In the genomic region with DNA sequence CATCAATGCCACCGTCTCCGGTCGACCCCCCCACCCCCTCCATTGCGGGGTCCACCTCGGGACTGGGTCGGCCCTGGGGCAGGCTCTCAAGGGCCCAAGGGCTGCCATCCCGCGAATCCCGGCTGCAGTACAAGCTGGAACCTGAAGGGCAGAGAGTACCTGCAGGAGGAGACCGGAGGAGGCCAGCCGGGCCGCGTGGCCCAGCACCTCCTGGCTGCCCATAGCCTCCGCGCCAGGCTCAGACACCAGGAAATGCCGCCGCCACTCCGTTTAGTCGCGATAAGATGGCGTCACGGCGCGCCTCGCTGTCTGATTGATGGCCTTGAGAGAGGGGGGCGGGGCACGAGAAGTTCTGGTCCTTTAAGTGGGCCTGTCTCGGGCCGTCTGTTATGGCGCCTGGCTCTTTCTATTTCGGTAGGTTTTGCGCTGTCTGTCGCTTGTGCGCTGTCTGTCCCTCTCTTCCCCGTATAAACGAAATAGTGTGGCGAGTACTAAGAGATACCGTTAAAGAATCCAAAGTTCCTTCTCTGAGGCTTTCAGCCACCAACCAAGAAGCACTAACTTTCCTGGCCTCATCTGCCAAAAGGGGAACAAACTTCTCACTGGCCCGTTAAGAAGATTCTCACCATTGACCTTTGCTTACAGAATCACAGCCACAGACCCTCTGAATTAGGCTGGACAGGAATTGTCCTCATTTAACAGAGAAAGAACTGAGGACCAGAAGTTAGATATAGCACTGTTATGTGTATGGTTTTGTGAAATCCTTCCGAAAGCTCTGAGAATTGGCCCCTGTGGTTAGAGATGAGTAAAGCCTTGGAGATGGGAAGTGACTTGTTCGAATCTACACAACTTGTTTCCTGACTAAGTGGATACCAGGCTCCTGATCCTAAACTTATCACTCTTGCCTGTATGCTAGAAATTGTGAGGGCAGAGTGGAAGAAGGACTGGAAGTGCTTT, we compare ENCODE assay signal across 1 cellular context.
A peak's percentile ranks its signal among the peaks of the same experiment; 100 is the strongest.
TF ChIP-seq lines count a peak whose summit lies in the region.

A gene with protein sequence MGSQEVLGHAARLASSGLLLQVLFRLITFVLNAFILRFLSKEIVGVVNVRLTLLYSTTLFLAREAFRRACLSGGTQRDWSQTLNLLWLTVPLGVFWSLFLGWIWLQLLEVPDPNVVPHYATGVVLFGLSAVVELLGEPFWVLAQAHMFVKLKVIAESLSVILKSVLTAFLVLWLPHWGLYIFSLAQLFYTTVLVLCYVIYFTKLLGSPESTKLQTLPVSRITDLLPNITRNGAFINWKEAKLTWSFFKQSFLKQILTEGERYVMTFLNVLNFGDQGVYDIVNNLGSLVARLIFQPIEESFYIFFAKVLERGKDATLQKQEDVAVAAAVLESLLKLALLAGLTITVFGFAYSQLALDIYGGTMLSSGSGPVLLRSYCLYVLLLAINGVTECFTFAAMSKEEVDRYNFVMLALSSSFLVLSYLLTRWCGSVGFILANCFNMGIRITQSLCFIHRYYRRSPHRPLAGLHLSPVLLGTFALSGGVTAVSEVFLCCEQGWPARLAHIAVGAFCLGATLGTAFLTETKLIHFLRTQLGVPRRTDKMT (minus strand): TSS at position 257 of the 957 bp plus-strand sequence. CDS start 35 bp downstream, at position 222.

TF ChIP-seq in HepG2, 621 proteins besides CTCF, POLR2A, EP300 and RAD21 (continued from another document and continues in another):
- TF ChIP-seq ZNF639 (CRISPR knock-in tag; conservative IDR thresholded peaks at IDR 0.05) (0 out of 2 replicates have a peak, but pooled peaks have one; percentile 52), ZNF670 (CRISPR knock-in tag; IDR thresholded peaks at IDR 0.05; ENCODE audit: borderline replicate concordance) (peak; percentile 68; the same call in 1 of the 2 replicates), ZNF460 (CRISPR knock-in tag; IDR thresholded peaks at IDR 0.05; ENCODE audit: borderline replicate concordance) (no peak), SYNCRIP (IDR thresholded peaks at IDR 0.05; ENCODE audit: insufficient read depth, low read depth, low read length) (no peak), MEIS2 (CRISPR knock-in tag; IDR thresholded peaks at IDR 0.05) (peak; percentile 73), ZNF510 (CRISPR knock-in tag; IDR thresholded peaks at IDR 0.05; ENCODE audit: low read depth) (peak; percentile 48; the same call in 1 of the 2 replicates), CBX1 (IDR thresholded peaks at IDR 0.05; ENCODE audit: low read depth) (peak; percentile 78), SNAPC4 (CRISPR knock-in tag; IDR thresholded peaks at IDR 0.05) (0 out of 2 replicates have a peak, but pooled peaks have one; percentile 38), ETV5 (CRISPR knock-in tag; IDR thresholded peaks at IDR 0.05; ENCODE audit: borderline replicate concordance) (peak; percentile 72), RELA (CRISPR knock-in tag; IDR thresholded peaks at IDR 0.05) (no peak), KAT7 (CRISPR knock-in tag; IDR thresholded peaks at IDR 0.05; ENCODE audit: borderline replicate concordance) (peak; percentile 60; the same call in 1 of the 2 replicates), ZNF570 (CRISPR knock-in tag; IDR thresholded peaks at IDR 0.05; ENCODE audit: borderline replicate concordance) (no peak), SIX1 (CRISPR knock-in tag; IDR thresholded peaks at IDR 0.05; ENCODE audit: borderline replicate concordance) (0 out of 2 replicates have a peak, but pooled peaks have one; percentile 22)
- TF ChIP-seq, protein P1, sequence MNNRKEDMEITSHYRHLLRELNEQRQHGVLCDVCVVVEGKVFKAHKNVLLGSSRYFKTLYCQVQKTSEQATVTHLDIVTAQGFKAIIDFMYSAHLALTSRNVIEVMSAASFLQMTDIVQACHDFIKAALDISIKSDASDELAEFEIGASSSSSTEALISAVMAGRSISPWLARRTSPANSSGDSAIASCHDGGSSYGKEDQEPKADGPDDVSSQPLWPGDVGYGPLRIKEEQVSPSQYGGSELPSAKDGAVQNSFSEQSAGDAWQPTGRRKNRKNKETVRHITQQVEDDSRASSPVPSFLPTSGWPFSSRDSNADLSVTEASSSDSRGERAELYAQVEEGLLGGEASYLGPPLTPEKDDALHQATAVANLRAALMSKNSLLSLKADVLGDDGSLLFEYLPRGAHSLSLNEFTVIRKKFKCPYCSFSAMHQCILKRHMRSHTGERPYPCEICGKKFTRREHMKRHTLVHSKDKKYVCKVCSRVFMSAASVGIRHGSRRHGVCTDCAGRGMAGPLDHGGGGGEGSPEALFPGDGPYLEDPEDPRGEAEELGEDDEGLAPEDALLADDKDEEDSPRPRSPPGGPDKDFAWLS (CRISPR knock-in tag; IDR thresholded peaks at IDR 0.05; ENCODE audit: borderline replicate concordance), result no peak
- TF ChIP-seq, protein P2, sequence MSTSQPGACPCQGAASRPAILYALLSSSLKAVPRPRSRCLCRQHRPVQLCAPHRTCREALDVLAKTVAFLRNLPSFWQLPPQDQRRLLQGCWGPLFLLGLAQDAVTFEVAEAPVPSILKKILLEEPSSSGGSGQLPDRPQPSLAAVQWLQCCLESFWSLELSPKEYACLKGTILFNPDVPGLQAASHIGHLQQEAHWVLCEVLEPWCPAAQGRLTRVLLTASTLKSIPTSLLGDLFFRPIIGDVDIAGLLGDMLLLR (CRISPR knock-in tag; IDR thresholded peaks at IDR 0.05), result peak; percentile 79
- TF ChIP-seq, protein P3, sequence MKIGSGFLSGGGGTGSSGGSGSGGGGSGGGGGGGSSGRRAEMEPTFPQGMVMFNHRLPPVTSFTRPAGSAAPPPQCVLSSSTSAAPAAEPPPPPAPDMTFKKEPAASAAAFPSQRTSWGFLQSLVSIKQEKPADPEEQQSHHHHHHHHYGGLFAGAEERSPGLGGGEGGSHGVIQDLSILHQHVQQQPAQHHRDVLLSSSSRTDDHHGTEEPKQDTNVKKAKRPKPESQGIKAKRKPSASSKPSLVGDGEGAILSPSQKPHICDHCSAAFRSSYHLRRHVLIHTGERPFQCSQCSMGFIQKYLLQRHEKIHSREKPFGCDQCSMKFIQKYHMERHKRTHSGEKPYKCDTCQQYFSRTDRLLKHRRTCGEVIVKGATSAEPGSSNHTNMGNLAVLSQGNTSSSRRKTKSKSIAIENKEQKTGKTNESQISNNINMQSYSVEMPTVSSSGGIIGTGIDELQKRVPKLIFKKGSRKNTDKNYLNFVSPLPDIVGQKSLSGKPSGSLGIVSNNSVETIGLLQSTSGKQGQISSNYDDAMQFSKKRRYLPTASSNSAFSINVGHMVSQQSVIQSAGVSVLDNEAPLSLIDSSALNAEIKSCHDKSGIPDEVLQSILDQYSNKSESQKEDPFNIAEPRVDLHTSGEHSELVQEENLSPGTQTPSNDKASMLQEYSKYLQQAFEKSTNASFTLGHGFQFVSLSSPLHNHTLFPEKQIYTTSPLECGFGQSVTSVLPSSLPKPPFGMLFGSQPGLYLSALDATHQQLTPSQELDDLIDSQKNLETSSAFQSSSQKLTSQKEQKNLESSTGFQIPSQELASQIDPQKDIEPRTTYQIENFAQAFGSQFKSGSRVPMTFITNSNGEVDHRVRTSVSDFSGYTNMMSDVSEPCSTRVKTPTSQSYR (CRISPR knock-in tag; IDR thresholded peaks at IDR 0.05; ENCODE audit: borderline replicate concordance), result peak; percentile 93
- TF ChIP-seq, protein P4, sequence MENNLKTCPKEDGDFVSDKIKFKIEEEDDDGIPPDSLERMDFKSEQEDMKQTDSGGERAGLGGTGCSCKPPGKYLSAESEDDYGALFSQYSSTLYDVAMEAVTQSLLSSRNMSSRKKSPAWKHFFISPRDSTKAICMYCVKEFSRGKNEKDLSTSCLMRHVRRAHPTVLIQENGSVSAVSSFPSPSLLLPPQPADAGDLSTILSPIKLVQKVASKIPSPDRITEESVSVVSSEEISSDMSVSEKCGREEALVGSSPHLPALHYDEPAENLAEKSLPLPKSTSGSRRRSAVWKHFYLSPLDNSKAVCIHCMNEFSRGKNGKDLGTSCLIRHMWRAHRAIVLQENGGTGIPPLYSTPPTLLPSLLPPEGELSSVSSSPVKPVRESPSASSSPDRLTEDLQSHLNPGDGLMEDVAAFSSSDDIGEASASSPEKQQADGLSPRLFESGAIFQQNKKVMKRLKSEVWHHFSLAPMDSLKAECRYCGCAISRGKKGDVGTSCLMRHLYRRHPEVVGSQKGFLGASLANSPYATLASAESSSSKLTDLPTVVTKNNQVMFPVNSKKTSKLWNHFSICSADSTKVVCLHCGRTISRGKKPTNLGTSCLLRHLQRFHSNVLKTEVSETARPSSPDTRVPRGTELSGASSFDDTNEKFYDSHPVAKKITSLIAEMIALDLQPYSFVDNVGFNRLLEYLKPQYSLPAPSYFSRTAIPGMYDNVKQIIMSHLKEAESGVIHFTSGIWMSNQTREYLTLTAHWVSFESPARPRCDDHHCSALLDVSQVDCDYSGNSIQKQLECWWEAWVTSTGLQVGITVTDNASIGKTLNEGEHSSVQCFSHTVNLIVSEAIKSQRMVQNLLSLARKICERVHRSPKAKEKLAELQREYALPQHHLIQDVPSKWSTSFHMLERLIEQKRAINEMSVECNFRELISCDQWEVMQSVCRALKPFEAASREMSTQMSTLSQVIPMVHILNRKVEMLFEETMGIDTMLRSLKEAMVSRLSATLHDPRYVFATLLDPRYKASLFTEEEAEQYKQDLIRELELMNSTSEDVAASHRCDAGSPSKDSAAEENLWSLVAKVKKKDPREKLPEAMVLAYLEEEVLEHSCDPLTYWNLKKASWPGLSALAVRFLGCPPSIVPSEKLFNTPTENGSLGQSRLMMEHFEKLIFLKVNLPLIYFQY (CRISPR knock-in tag; IDR thresholded peaks at IDR 0.05; ENCODE audit: borderline replicate concordance), result peak; percentile 89
